8 cellular contexts compared by ENCODE assay signal in the genomic region with DNA sequence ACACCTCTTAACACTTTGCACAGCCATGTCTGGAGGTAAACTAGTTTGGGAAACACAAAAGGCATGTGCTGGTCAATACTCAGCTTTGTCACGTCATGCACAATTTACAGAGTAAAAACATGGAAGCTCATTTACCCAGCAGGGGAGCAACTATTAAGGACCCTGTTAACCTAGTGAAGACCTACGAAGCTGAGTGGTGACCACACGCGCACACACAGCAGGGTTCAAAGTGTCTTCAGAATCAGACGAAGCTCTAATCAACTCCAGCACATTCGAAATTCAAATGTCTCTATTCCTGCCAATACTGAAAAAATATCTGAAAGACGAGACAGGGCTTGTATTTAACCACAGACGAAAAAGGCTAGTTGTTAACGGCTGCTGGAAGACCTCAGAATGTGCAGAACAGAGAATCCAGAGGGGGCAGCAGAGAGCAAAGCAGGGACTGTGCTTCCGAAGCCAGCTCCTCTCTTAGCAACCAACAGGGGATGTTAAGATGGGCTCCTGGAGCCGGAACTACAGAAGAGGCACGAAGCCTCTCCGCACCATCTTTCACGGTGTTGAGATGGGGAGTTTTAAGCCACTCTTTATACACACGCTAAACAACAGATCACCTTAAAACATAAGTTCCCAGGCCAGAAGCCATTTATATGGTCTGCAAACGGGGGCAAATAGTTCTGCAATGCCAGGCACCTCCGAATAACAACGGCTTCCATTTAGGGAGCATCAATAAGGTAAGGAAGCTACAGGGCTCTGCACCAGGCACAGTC. TPM values are rescaled to one million over a fixed set of nuclear protein-coding genes. Genes with fewer than 3 reads are reported as not detected.
DNase-seq lines count a peak whose midpoint lies in the region; ATAC-seq and TF ChIP-seq lines count a peak whose summit lies in the region.

No MANE protein-coding gene starts in this region.

- H3K27me3 Mint-ChIP-seq in progenitor cell of endocrine pancreas = no peaks in the 10 kb centered on the region

- no peak overlapping the region for H3K27ac ChIP-seq in upper lobe of right lung

- intact Hi-C loops in left cardiac atrium (cut with DNase I) = no loop called here
- intact Hi-C loops in upper lobe of right lung (cut with DNase I) = no loop called here

- H3K9me3 Mint-ChIP-seq in progenitor cell of endocrine pancreas (ENCODE audit: low read depth) = no peaks in the 10 kb centered on the region

- peak overlapping the region; percentile 6 for H3K9ac ChIP-seq in adipocyte (ENCODE audit: low read length)

- no peak overlapping the region for H3K4me3 Mint-ChIP-seq in progenitor cell of endocrine pancreas (ENCODE audit: low read depth)

- H3K36me3 ChIP-seq in adipocyte (ENCODE audit: control insufficient read depth, insufficient read depth, low read length, severe bottlenecking) = no peaks in the 10 kb centered on the region
- no peaks in the 10 kb centered on the region for H3K36me3 ChIP-seq in upper lobe of right lung

- H3K9me3 ChIP-seq in adipocyte (ENCODE audit: control insufficient read depth, low read length) (no peaks in the 10 kb centered on the region), upper lobe of right lung (no peaks in the 10 kb centered on the region)

- H3K27me3 ChIP-seq in adipocyte (replicated peaks; ENCODE audit: control insufficient read depth, insufficient read depth, low read length) (no peaks in the 10 kb centered on the region), upper lobe of right lung (no peaks in the 10 kb centered on the region)

- H3K27ac Mint-ChIP-seq in progenitor cell of endocrine pancreas = no peak overlapping the region

- TF ChIP-seq CTCF in progenitor cell of endocrine pancreas (IDR thresholded peaks at IDR 0.05; ENCODE audit: unreplicated experiment) (peak; percentile 92), upper lobe of right lung (IDR thresholded peaks at IDR 0.05) (peak; percentile 94)

- peaks cover 38% of the 10 kb centered on the region for H3K4me1 ChIP-seq in adipocyte (ENCODE audit: control insufficient read depth, insufficient read depth, low read length)
- H3K4me1 ChIP-seq in upper lobe of right lung = peaks cover 9% of the 10 kb centered on the region

- no peaks in the 10 kb centered on the region for H3K36me3 Mint-ChIP-seq in progenitor cell of endocrine pancreas (ENCODE audit: insufficient read depth)

- peak; percentile 51 for DNase-seq in GDM1 (lab: John Stamatoyannopoulos, UW)
- DNase-seq in NCI-H1417 (lab: John Stamatoyannopoulos, UW) = peak; percentile 82 to 98 (median 94)
- peak; percentile 23 to 77 for DNase-seq in SW 1271 (lab: John Stamatoyannopoulos, UW)
- DNase-seq in adipocyte (ENCODE audit: low read depth) = peak; percentile 93
- peak; percentile 80 for DNase-seq in left cardiac atrium
- DNase-seq in progenitor cell of endocrine pancreas (ENCODE audit: low spot score, unreplicated experiment) = peak; percentile 64
- DNase-seq in upper lobe of right lung = peak; percentile 69

- ATAC-seq in HG02623 (IDR thresholded peaks at IDR 0.05; ENCODE audit: unreplicated experiment) (peak; percentile 75), left cardiac atrium (peak; percentile 90 to 92), upper lobe of right lung (peak; percentile 96)

- H3K4me1 Mint-ChIP-seq in progenitor cell of endocrine pancreas (ENCODE audit: low read depth) = peaks cover 19% of the 10 kb centered on the region

- no peak overlapping the region for H3K4me3 ChIP-seq in adipocyte (ENCODE audit: low read length)
- no peak overlapping the region for H3K4me3 ChIP-seq in upper lobe of right lung

RNA-seq across cellular contexts. Expression of gene CMTM4, which starts 45.7 kb away (rescaled TPM):
- total RNA-seq in left cardiac atrium (10 to 100 TPM; 14.4 to 15.1 TPM), progenitor cell of endocrine pancreas (80.9 and 82.3 TPM in 2 replicates), upper lobe of right lung (58.0 TPM)

RNA-seq across cellular contexts. Expression of gene CMTM3, which starts 46.4 kb away (rescaled TPM):
- total RNA-seq in left cardiac atrium (10 to 100 TPM; 18.1 to 18.9 TPM), progenitor cell of endocrine pancreas (48.2 and 51.5 TPM in 2 replicates), upper lobe of right lung (38.1 TPM)
